1 cellular context compared by ENCODE assay signal in genomic region chr5:133110709-133111108, GRCh38.
TF ChIP-seq lines count a peak whose summit lies in the region.

No MANE protein-coding gene starts in this region.

TF ChIP-seq in HepG2, 621 proteins besides CTCF, POLR2A, EP300 and RAD21 (continued from another document):
- TF ChIP-seq, protein P1, sequence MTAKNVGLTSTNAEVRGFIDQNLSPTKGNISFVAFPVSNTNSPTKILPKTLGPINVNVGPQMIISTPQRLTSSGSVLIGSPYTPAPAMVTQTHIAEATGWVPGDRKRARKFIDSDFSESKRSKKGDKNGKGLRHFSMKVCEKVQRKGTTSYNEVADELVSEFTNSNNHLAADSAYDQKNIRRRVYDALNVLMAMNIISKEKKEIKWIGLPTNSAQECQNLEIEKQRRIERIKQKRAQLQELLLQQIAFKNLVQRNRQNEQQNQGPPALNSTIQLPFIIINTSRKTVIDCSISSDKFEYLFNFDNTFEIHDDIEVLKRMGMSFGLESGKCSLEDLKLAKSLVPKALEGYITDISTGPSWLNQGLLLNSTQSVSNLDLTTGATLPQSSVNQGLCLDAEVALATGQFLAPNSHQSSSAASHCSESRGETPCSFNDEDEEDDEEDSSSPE (CRISPR knock-in tag; IDR thresholded peaks at IDR 0.05), result no peak
- TF ChIP-seq YEATS4 (CRISPR knock-in tag; IDR thresholded peaks at IDR 0.05; ENCODE audit: borderline replicate concordance) (no peak), HMG20B (CRISPR knock-in tag; conservative IDR thresholded peaks at IDR 0.05) (no peak), CREB1 (IDR thresholded peaks at IDR 0.05) (no peak), CREB1 (CRISPR knock-in tag; IDR thresholded peaks at IDR 0.05) (no peak), ZNF460 (CRISPR knock-in tag; IDR thresholded peaks at IDR 0.05; ENCODE audit: borderline replicate concordance) (no peak), FLYWCH1 (CRISPR knock-in tag; IDR thresholded peaks at IDR 0.05) (no peak), SPEN (CRISPR knock-in tag; IDR thresholded peaks at IDR 0.05; ENCODE audit: low read depth) (no peak), GABPA (IDR thresholded peaks at IDR 0.05; ENCODE audit: low read depth, low read length) (no peak), GABPA (CRISPR knock-in tag; IDR thresholded peaks at IDR 0.05; ENCODE audit: low read depth) (no peak), DBP (CRISPR knock-in tag; IDR thresholded peaks at IDR 0.05; ENCODE audit: not compliant biosample characterization) (no peak)
- TF ChIP-seq, protein P2, sequence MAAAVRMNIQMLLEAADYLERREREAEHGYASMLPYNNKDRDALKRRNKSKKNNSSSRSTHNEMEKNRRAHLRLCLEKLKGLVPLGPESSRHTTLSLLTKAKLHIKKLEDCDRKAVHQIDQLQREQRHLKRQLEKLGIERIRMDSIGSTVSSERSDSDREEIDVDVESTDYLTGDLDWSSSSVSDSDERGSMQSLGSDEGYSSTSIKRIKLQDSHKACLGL (CRISPR knock-in tag; IDR thresholded peaks at IDR 0.05), result no peak
